33 cellular contexts compared by ENCODE assay signal in the genomic region with DNA sequence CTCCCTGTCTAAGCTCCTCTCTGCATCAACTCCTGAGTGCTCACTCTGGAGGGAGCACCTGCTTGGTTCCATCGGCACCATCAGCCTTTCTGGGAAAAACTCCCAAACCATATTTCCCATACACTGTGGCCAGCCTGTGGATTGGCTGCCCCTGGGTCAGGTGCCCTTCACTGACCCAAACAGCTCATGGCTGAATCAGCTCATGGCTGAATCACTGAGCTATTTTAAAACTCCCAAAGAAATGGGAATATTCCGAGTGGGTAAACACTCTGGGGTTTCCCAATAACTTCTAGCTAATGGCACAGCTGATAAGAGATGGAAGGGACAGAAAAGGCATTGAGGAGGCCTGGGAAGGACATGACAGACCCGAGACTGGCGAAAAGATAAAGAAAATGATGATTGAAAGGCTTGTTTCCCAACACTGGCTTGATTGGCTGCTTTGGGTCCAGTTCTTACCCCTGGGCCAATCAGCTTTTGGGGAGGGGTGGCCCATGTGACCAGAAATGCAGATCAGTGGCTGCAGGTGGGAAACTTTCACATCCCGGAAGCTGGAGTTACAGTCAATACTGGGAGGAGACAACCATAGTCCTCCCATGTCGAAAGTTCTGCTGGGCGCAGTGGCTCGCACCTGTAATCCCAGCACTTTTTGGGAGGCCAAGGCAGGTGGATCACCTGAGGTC. TPM values are rescaled to one million over a fixed set of nuclear protein-coding genes. Genes with fewer than 3 reads are reported as not detected.
A peak's percentile ranks its signal among the peaks of the same experiment; 100 is the strongest.
DNase-seq lines count a peak whose midpoint lies in the region; ATAC-seq, FAIRE-seq and TF ChIP-seq lines count a peak whose summit lies in the region.
"Had no signal": no experiment of that assay in that cellular context is flagged by ENCODE, and none has a peak within 500 bp of the region (broad histone marks: within the 10 kb centered on the region; RNA-seq: fewer than 3 reads in every experiment).

No MANE protein-coding gene starts in this region.

- POLR2A ChIA-PET in IMR-90 (lab: Charles Lee; ENCODE audit: unreplicated experiment): no interaction called here

- H3K9ac ChIP-seq in IMR-90 (ENCODE audit: low read depth, low read length): no peak overlapping the region
- H3K9ac ChIP-seq in astrocyte (ENCODE audit: low read length): no peak overlapping the region

- H3K79me1 ChIP-seq in IMR-90 (ENCODE audit: low read depth in 1 of 2, low read length in 2 of 2): no peaks in the 10 kb centered on the region

- H3K27me3 ChIP-seq in IMR-90 (ENCODE audit: control insufficient read depth, insufficient read depth, low read length) (no peaks in the 10 kb centered on the region; the same call in 1 of the 2 replicates), astrocyte (ENCODE audit: insufficient read depth, low read length) (no peaks in the 10 kb centered on the region), lung (ENCODE audit: control insufficient read depth, insufficient read depth) (no peaks in the 10 kb centered on the region), tibial artery (peaks cover 0 to 12% of the 10 kb centered on the region in 2 donors)
- H3K27me3 ChIP-seq: adrenal gland, BE2C, gastrocnemius medialis, ovary, suprapubic skin, uterus had no signal

- no peaks in the 10 kb centered on the region for H3K9me1 ChIP-seq in IMR-90 (ENCODE audit: insufficient read depth, low read length)

- no peaks in the 10 kb centered on the region for H3K4me1 ChIP-seq in IMR-90 (ENCODE audit: control insufficient read depth, insufficient read depth, low read length)
- H3K4me1 ChIP-seq in astrocyte (ENCODE audit: insufficient read depth, low read length): no peaks in the 10 kb centered on the region
- no peaks in the 10 kb centered on the region for H3K4me1 ChIP-seq in lung (ENCODE audit: control insufficient read depth in 2 of 2, insufficient read depth in 2 of 2, low read length in 2 of 2)
- no peaks in the 10 kb centered on the region for H3K4me1 ChIP-seq in tibial artery
- H3K4me1 ChIP-seq: A549, adrenal gland, BE2C, gastrocnemius medialis, suprapubic skin, uterus had no signal

- intact Hi-C loops in IMR-90 (cut with micrococcal nuclease): no loop called here
- intact Hi-C loops in lower leg skin (cut with DNase I; ENCODE audit: low total_unique reads): no loop called here
- intact Hi-C loops in tibial artery (cut with DNase I; ENCODE audit: low total_unique reads): no loop called here

- H2BK5ac ChIP-seq in IMR-90 (ENCODE audit: low read depth, low read length, poor library complexity, severe bottlenecking): no peak overlapping the region

- BruUV-seq in IMR-90 (replicated peaks; lab: Mats Ljungman, UMichigan): no TSS peak

- H3K36me3 ChIP-seq in IMR-90 (ENCODE audit: control insufficient read depth, insufficient read depth, low read length) (no peaks in the 10 kb centered on the region), astrocyte (ENCODE audit: insufficient read depth, low read length) (no peaks in the 10 kb centered on the region), lung (ENCODE audit: control insufficient read depth in 2 of 2, insufficient read depth in 2 of 2, low read length in 2 of 2) (no peaks in the 10 kb centered on the region), tibial artery (no peaks in the 10 kb centered on the region)
- H3K36me3 ChIP-seq: adrenal gland, BE2C, gastrocnemius medialis, ovary, suprapubic skin, uterus had no signal

- H2BK15ac ChIP-seq in IMR-90 (ENCODE audit: low read depth, low read length): no peak overlapping the region

- no peak overlapping the region for H2BK20ac ChIP-seq in IMR-90 (ENCODE audit: low read depth, low read length)

- no peak overlapping the region for H3K14ac ChIP-seq in IMR-90 (replicated peaks; ENCODE audit: low read depth, low read length)

- no peak for TF ChIP-seq RAD21 in IMR-90 (IDR thresholded peaks at IDR 0.05; ENCODE audit: low read length)

- no peak overlapping the region for H3K27ac Mint-ChIP-seq in astrocyte (ENCODE audit: unreplicated experiment)
- H3K27ac Mint-ChIP-seq: activated CD4-positive, alpha-beta memory T cell treated with anti-CD3 and anti-CD28 coated beads, Interleukin-2, amount 10 ng/mL, durations not matched to agents 7 days and 5 days; activated naive CD4-positive, alpha-beta T cell treated with anti-CD3 and anti-CD28 coated beads for 36 hours; activated T-helper 1 cell treated with anti-CD3 and anti-CD28 coated beads, Interleukin-12 subunit alpha, Interleukin-12 subunit beta, Interleukin-2, Interleukin-4 antibody, amounts not matched to agents 30 ng/mL and 10 ng/mL and 1 ng/mL, durations not matched to agents 14 hours and 24 hours and 36 hours; brain; CD8-positive, alpha-beta T cell; nephron progenitor cell; stimulated activated memory B cell treated with anti-CD40 and anti-IgM and Interleukin-4, amounts not matched to agents 10 μg/mL and 1 μg/mL and 100 μg/mL, for 72 hours had no signal

- no peaks in the 10 kb centered on the region for H3K4me1 Mint-ChIP-seq in astrocyte (ENCODE audit: low read depth, unreplicated experiment)
- H3K4me1 Mint-ChIP-seq: activated CD4-positive, alpha-beta memory T cell treated with anti-CD3 and anti-CD28 coated beads, Interleukin-2, amount 10 ng/mL, durations not matched to agents 7 days and 5 days; brain; stimulated activated memory B cell treated with anti-CD40 and anti-IgM and Interleukin-4, amounts not matched to agents 10 μg/mL and 1 μg/mL and 100 μg/mL, for 72 hours had no signal

- in situ Hi-C loops in IMR-90 (cut with MboI; ENCODE audit: low sequenced_read_pairs): no loop called here

- H3K4me3 Mint-ChIP-seq in astrocyte (ENCODE audit: unreplicated experiment): no peak overlapping the region
- H3K4me3 Mint-ChIP-seq: activated CD4-positive, alpha-beta memory T cell treated with anti-CD3 and anti-CD28 coated beads, Interleukin-2, amount 10 ng/mL, durations not matched to agents 7 days and 5 days; activated naive CD4-positive, alpha-beta T cell treated with anti-CD3 and anti-CD28 coated beads for 36 hours; activated T-helper 1 cell treated with anti-CD3 and anti-CD28 coated beads, Interleukin-12 subunit alpha, Interleukin-12 subunit beta, Interleukin-2, Interleukin-4 antibody, amounts not matched to agents 30 ng/mL and 10 ng/mL and 1 ng/mL, durations not matched to agents 14 hours and 24 hours and 36 hours; CD8-positive, alpha-beta T cell; nephron progenitor cell; stimulated activated memory B cell treated with anti-CD40 and anti-IgM and Interleukin-4, amounts not matched to agents 10 μg/mL and 1 μg/mL and 100 μg/mL, for 72 hours had no signal

- peaks cover 5% of the 10 kb centered on the region for H3K9me3 Mint-ChIP-seq in astrocyte (ENCODE audit: unreplicated experiment)
- H3K9me3 Mint-ChIP-seq: activated CD4-positive, alpha-beta memory T cell treated with anti-CD3 and anti-CD28 coated beads, Interleukin-2, amount 10 ng/mL, durations not matched to agents 7 days and 5 days; activated naive CD4-positive, alpha-beta T cell treated with anti-CD3 and anti-CD28 coated beads for 36 hours; activated T-helper 1 cell treated with anti-CD3 and anti-CD28 coated beads, Interleukin-12 subunit alpha, Interleukin-12 subunit beta, Interleukin-2, Interleukin-4 antibody, amounts not matched to agents 30 ng/mL and 10 ng/mL and 1 ng/mL, durations not matched to agents 14 hours and 24 hours and 36 hours had no signal

- H4K20me1 ChIP-seq in IMR-90 (ENCODE audit: insufficient read depth, low read length): no peaks in the 10 kb centered on the region
- H4K20me1 ChIP-seq in astrocyte (ENCODE audit: insufficient read depth, low read length): no peaks in the 10 kb centered on the region

- no peak overlapping the region for H3K4ac ChIP-seq in IMR-90 (ENCODE audit: low read depth, low read length)

- TF ChIP-seq CTCF in IMR-90 (conservative IDR thresholded peaks at IDR 0.05; ENCODE audit: low read depth, low read length): no peak
- TF ChIP-seq CTCF in astrocyte (IDR thresholded peaks at IDR 0.05; ENCODE audit: insufficient read depth, low read depth, low read length): no peak
- no peak for TF ChIP-seq CTCF in lung (IDR thresholded peaks at IDR 0.05; ENCODE audit: control extremely low read depth, extremely low read depth)
- no peak for TF ChIP-seq CTCF in lower leg skin (IDR thresholded peaks at IDR 0.05)
- no peak for TF ChIP-seq CTCF in tibial artery (IDR thresholded peaks at IDR 0.05)

- no peak overlapping the region for H3K4me3 ChIP-seq in IMR-90 (ENCODE audit: insufficient read depth, low read depth, low read length)
- H3K4me3 ChIP-seq in astrocyte (ENCODE audit: insufficient read depth, low read depth, low read length): no peak overlapping the region
- H3K4me3 ChIP-seq in lung: no peak overlapping the region
- H3K4me3 ChIP-seq in lower leg skin (ENCODE audit: low read depth, poor library complexity, severe bottlenecking): no peak overlapping the region
- H3K4me3 ChIP-seq in tibial artery: no peak overlapping the region
- H3K4me3 ChIP-seq: A549, adrenal gland, gastrocnemius medialis, ovary, skin epidermis, suprapubic skin, uterus had no signal

- peaks cover 10% of the 10 kb centered on the region for H3K27me3 Mint-ChIP-seq in astrocyte (ENCODE audit: low read depth, unreplicated experiment)
- H3K27me3 Mint-ChIP-seq: activated CD4-positive, alpha-beta memory T cell treated with anti-CD3 and anti-CD28 coated beads, Interleukin-2, amount 10 ng/mL, durations not matched to agents 7 days and 5 days; brain had no signal

- dilution Hi-C loops in IMR-90 (cut with HindIII; ENCODE audit: low sequenced_read_pairs, unreplicated experiment): no loop called here

- no peak overlapping the region for H2BK120ac ChIP-seq in IMR-90 (ENCODE audit: low read depth, low read length)

- no peak overlapping the region for H4K5ac ChIP-seq in IMR-90 (ENCODE audit: low read depth, low read length)

- no peak overlapping the region for H4K91ac ChIP-seq in IMR-90 (ENCODE audit: insufficient read depth, low read depth, low read length)

- no peak overlapping the region for H3K23ac ChIP-seq in IMR-90 (ENCODE audit: low read depth, low read length)

- H3K56ac ChIP-seq in IMR-90 (ENCODE audit: extremely low read depth, insufficient read depth, low read length): no peak overlapping the region

- no peak overlapping the region for H2AK9ac ChIP-seq in IMR-90 (replicated peaks; ENCODE audit: low read depth, low read length, poor library complexity)

- 85% methylated on average over 4 of the region's 8 CpGs; no CpG with 5 or more reads in 1 of the 2 experiments for WGBS in IMR-90 (ENCODE audit: extremely low coverage in 2 of 2, insufficient read length in 1 of 2), 2 experiments
- WGBS in lung, 2 donors: 87 to 89% methylated on average over 8 of the region's 8 CpGs
- 88 to 90% methylated on average over 8 of the region's 8 CpGs for WGBS in lower leg skin, 2 donors

- CTCF ChIA-PET in IMR-90 (lab: Yijun Ruan, JAX): no interaction called here

- no peak overlapping the region for H3K4me2 ChIP-seq in IMR-90 (ENCODE audit: low read depth, low read length)
- H3K4me2 ChIP-seq in astrocyte (ENCODE audit: low read length): no peak overlapping the region
- H3K4me2 ChIP-seq: A549 had no signal

- FAIRE-seq in astrocyte (lab: Jason Lieb, UNC): no peak
- FAIRE-seq: A549 had no signal

- peak; percentile 72 for DNase-seq in AG08396 (ENCODE audit: low spot score)
- peak; percentile 12 for DNase-seq in IMR-90
- DNase-seq in astrocyte (ENCODE audit: low read depth): peak; percentile 22
- DNase-seq in lung (ENCODE audit: low spot score): no peak
- no peak for DNase-seq in lower leg skin (ENCODE audit: low spot score in 2 of 2)
- DNase-seq in tibial artery: no peak
- DNase-seq: activated CD4-positive, alpha-beta memory T cell treated with anti-CD3 and anti-CD28 coated beads, Interleukin-2, amount 10 ng/mL, durations not matched to agents 7 days and 5 days; activated CD8-positive, alpha-beta memory T cell treated with anti-CD3 and anti-CD28 coated beads, Interleukin-2, amount 50 U/mL, for 4 hours; activated naive CD4-positive, alpha-beta T cell treated with anti-CD3 and anti-CD28 coated beads for 36 hours; BE2C; CD8-positive, alpha-beta T cell; DMS 273 treated with DMSO at 0.1 percent for 48 hours; gastrocnemius medialis; hippocampal formation; KG1; left colon; NCI-H1436; NCI-H2081 treated with DMSO at 0.1 percent for 48 hours; NCI-H345; nephron progenitor cell; ovary; retina; uterus had no signal

- H4K8ac ChIP-seq in IMR-90 (ENCODE audit: low read depth in 2 of 2, low read length in 2 of 2): no peak overlapping the region

- H3K27ac ChIP-seq in IMR-90 (ENCODE audit: insufficient read depth, low read length) (no peak overlapping the region), astrocyte (ENCODE audit: low read depth, low read length) (no peak overlapping the region), lung (ENCODE audit: low read depth in 1 of 2, low read length in 1 of 2) (no peak overlapping the region), tibial artery (no peak overlapping the region)
- H3K27ac ChIP-seq: A549, adrenal gland, gastrocnemius medialis, ovary, skin epidermis, suprapubic skin, uterus had no signal

- ATAC-seq in IMR-90 (ENCODE audit: low read depth): peak; percentile 63; the same call in 1 of the 2 replicates
- ATAC-seq in lung (ENCODE audit: insufficient read depth, low FRiP score): peak; percentile 62
- ATAC-seq in GM19452 (IDR thresholded peaks at IDR 0.05; ENCODE audit: unreplicated experiment): no peak
- no peak for ATAC-seq in GM19397 (IDR thresholded peaks at IDR 0.05; ENCODE audit: unreplicated experiment)
- ATAC-seq: A549; CD8-positive, alpha-beta T cell; esophagus mucosa; gastrocnemius medialis; left colon; stimulated activated memory B cell treated with anti-CD40 and anti-IgM and Interleukin-4, amounts not matched to agents 10 μg/mL and 1 μg/mL and 100 μg/mL, for 72 hours had no signal

- H3K18ac ChIP-seq in IMR-90 (ENCODE audit: low read depth, low read length): no peak overlapping the region

- no peaks in the 10 kb centered on the region for H3K9me3 ChIP-seq in IMR-90 (ENCODE audit: control insufficient read depth, insufficient read depth, low read length)
- no peaks in the 10 kb centered on the region for H3K9me3 ChIP-seq in astrocyte (ENCODE audit: insufficient read depth, low read depth, low read length)
- H3K9me3 ChIP-seq in lung (ENCODE audit: control insufficient read depth in 2 of 2, insufficient read depth in 1 of 2, low read length in 1 of 2): peaks cover 0 to 2% of the 10 kb centered on the region in 2 donors
- peaks cover 0 to under 1% (median 0%) of the 10 kb centered on the region in 3 donors for H3K9me3 ChIP-seq in tibial artery
- H3K9me3 ChIP-seq: A549, adrenal gland, BE2C, gastrocnemius medialis, ovary, suprapubic skin, uterus had no signal

- H2AK5ac ChIP-seq in IMR-90 (ENCODE audit: low read depth, low read length): no peak overlapping the region

- no peaks in the 10 kb centered on the region for H3K79me2 ChIP-seq in astrocyte (ENCODE audit: insufficient read depth, low read length)

- H3K36me3 Mint-ChIP-seq in astrocyte (ENCODE audit: low read depth, unreplicated experiment): no peaks in the 10 kb centered on the region
- H3K36me3 Mint-ChIP-seq: brain; CD8-positive, alpha-beta T cell; stimulated activated memory B cell treated with anti-CD40 and anti-IgM and Interleukin-4, amounts not matched to agents 10 μg/mL and 1 μg/mL and 100 μg/mL, for 72 hours had no signal

- H2AFZ ChIP-seq in IMR-90 (replicated peaks; ENCODE audit: low read length, poor library complexity) (no peak overlapping the region), astrocyte (ENCODE audit: low read depth, low read length) (no peak overlapping the region)

- TF ChIP-seq POLR2A in IMR-90 (IDR thresholded peaks at IDR 0.05; ENCODE audit: low read depth, low read length) (no peak), lower leg skin (IDR thresholded peaks at IDR 0.05) (no peak)

RNA-seq across cellular contexts. Expression of a gene that starts 37.3 kb away (rescaled TPM):
- total RNA-seq in IMR-90 (2012; rRNA removed) (5.2 and 5.6 TPM in 2 replicates), astrocyte (7.8 and 9.4 TPM in 2 replicates), lung (10 to 100 TPM; 12.9 to 18.8 TPM), lower leg skin (10 to 100 TPM; 21.4 to 36.0 (median 28.4) TPM)
- polyA plus RNA-seq in IMR-90 (2012; rRNA removed) (10.5 and 10.7 TPM in 2 replicates), lung (1 to 10 TPM; 7.6 to 9.5 TPM)
- polyA plus RNA-seq in IMR-90 (2012; cell fraction: cytosol; rRNA removed): 5.4 and 7.7 TPM in 2 replicates
- 18.9 and 21.1 TPM in 2 replicates for polyA plus RNA-seq in IMR-90 (2012; cell fraction: nucleus; rRNA removed; ENCODE audit: low replicate concordance)

Comparison
In these comparisons a context has a peak if more than half of its experiments do, and no peak if none do; other contexts are left out.
1. DNase-seq: peak in AG08396 (single experiment), IMR-90 (single experiment) and astrocyte (single experiment); none in lung (single experiment), lower leg skin (0 of 2) and tibial artery (0 of 2).
2. ATAC-seq: peak in IMR-90 (single experiment) and lung (single experiment); none in GM19452 (single experiment) and GM19397 (single experiment).